16 cellular contexts compared by ENCODE assay signal in genomic region chr9:37286530-37287175, GRCh38.
DNase-seq lines count a peak whose midpoint lies in the region; ATAC-seq and TF ChIP-seq lines count a peak whose summit lies in the region.
"Had no signal": no experiment of that assay in that cellular context is flagged by ENCODE, and none has a peak within 500 bp of the region (broad histone marks: within the 10 kb centered on the region; RNA-seq: fewer than 3 reads in every experiment).

No MANE protein-coding gene starts in this region.

- CTCF ChIA-PET in WTC11 (lab: Charles Lee) = no interaction called here

- intact Hi-C loops in cardiac septum (cut with DNase I) = no loop called here

- TF ChIP-seq CTCF in DOHH2 (IDR thresholded peaks at IDR 0.05; ENCODE audit: low read depth, low read length, poor library complexity, severe bottlenecking) (no peak), OCI-LY1 (IDR thresholded peaks at IDR 0.05; ENCODE audit: low read length) (no peak), WTC11 (IDR thresholded peaks at IDR 0.05) (no peak)

- H3F3A ChIP-seq in DOHH2 (ENCODE audit: control insufficient read depth, insufficient read depth) = peaks cover 63% of the 10 kb centered on the region
- H3F3A ChIP-seq in OCI-LY1 (ENCODE audit: insufficient read depth, low read length) = peaks cover 14% of the 10 kb centered on the region; the same call in 1 of the 2 replicates

- H3K36me3 ChIP-seq in DOHH2 (ENCODE audit: control insufficient read depth, low read length) = peaks cover 31% of the 10 kb centered on the region
- peaks cover 15% of the 10 kb centered on the region for H3K36me3 ChIP-seq in OCI-LY1 (ENCODE audit: insufficient read depth, low read length)
- H3K36me3 ChIP-seq: HAP-1 had no signal

- peaks cover 8 to 9% of the 10 kb centered on the region in 2 donors for H3K36me3 Mint-ChIP-seq in activated T-cell treated with anti-CD3 and anti-CD28 coated beads, Interleukin-2, amount 50 U/mL, for 72 hours (ENCODE audit: insufficient read depth in 2 of 2)
- peaks cover 20% of the 10 kb centered on the region for H3K36me3 Mint-ChIP-seq in activated T-cell treated with anti-CD3 and anti-CD28 coated beads, Interleukin-2, amount 50 U/mL, for 24 hours (ENCODE audit: low read depth)
- peaks cover 17% of the 10 kb centered on the region for H3K36me3 Mint-ChIP-seq in memory B cell
- no peaks in the 10 kb centered on the region for H3K36me3 Mint-ChIP-seq in WTC11

- H3K27ac ChIP-seq in DOHH2 (ENCODE audit: low read depth, low read length) (peak overlapping the region; percentile 99), OCI-LY1 (ENCODE audit: low read depth, low read length, poor library complexity, severe bottlenecking) (peak overlapping the region; percentile 99)

- POLR2A ChIA-PET in WTC11 (lab: Charles Lee) = no interaction called here

- no peak for DNase-seq in activated T-cell treated with anti-CD3 and anti-CD28 coated beads, Interleukin-2, amount 50 U/mL, for 72 hours
- DNase-seq in activated T-cell treated with anti-CD3 and anti-CD28 coated beads, Interleukin-2, amount 50 U/mL, for 24 hours = no peak
- DNase-seq in memory B cell (ENCODE audit: low spot score in 2 of 2) (no peak), WTC11 (ENCODE audit: low spot score) (no peak), cardiac septum (ENCODE audit: low spot score) (no peak)
- DNase-seq: AML-193; CD4-positive, alpha-beta memory T cell; IMR-90; NCI-H146; NCI-H2081 treated with DMSO at 0.1 percent for 48 hours; NCI-H82; SHP77 treated with DMSO at 0.1 percent for 48 hours had no signal

- H3K4me2 ChIP-seq in DOHH2 (ENCODE audit: low read length) (peak overlapping the region; percentile 68; the same call in 1 of the 2 replicates), OCI-LY1 (ENCODE audit: low read length) (0 out of 2 replicates have a peak overlapping the region, but pooled peaks have one; percentile 66)

- H3K79me2 ChIP-seq in DOHH2 (ENCODE audit: control insufficient read depth, low read length) (peaks cover 92% of the 10 kb centered on the region), OCI-LY1 (ENCODE audit: insufficient read depth, low read length) (peaks cover 46% of the 10 kb centered on the region)

- H3K27ac Mint-ChIP-seq in activated T-cell treated with anti-CD3 and anti-CD28 coated beads, Interleukin-2, amount 50 U/mL, for 72 hours = peak overlapping the region; percentile 65
- H3K27ac Mint-ChIP-seq in activated T-cell treated with anti-CD3 and anti-CD28 coated beads, Interleukin-2, amount 50 U/mL, for 24 hours = no peak overlapping the region
- peak overlapping the region; percentile 69 for H3K27ac Mint-ChIP-seq in memory B cell
- no peak overlapping the region for H3K27ac Mint-ChIP-seq in WTC11

- H3K4me3 Mint-ChIP-seq in activated T-cell treated with anti-CD3 and anti-CD28 coated beads, Interleukin-2, amount 50 U/mL, for 72 hours = no peak overlapping the region
- no peak overlapping the region for H3K4me3 Mint-ChIP-seq in activated T-cell treated with anti-CD3 and anti-CD28 coated beads, Interleukin-2, amount 50 U/mL, for 24 hours
- H3K4me3 Mint-ChIP-seq in memory B cell = no peak overlapping the region
- no peak overlapping the region for H3K4me3 Mint-ChIP-seq in WTC11
- H3K4me3 Mint-ChIP-seq: CD4-positive, alpha-beta memory T cell had no signal

- ATAC-seq in activated T-cell treated with anti-CD3 and anti-CD28 coated beads, Interleukin-2, amount 50 U/mL, for 72 hours (replicated peaks in 1 of 2) = no peak
- ATAC-seq in memory B cell (ENCODE audit: low read depth) (no peak), WTC11 (no peak), GM19452 (IDR thresholded peaks at IDR 0.05; ENCODE audit: unreplicated experiment) (no peak)

- H3K4me1 ChIP-seq in DOHH2 (ENCODE audit: control insufficient read depth, low read length) (peaks cover 97% of the 10 kb centered on the region), OCI-LY1 (ENCODE audit: insufficient read depth, low read length, severe bottlenecking) (peaks cover 92% of the 10 kb centered on the region)

- H3K9me2 ChIP-seq in DOHH2 (replicated peaks; ENCODE audit: control insufficient read depth, low read length) (no peaks in the 10 kb centered on the region), OCI-LY1 (ENCODE audit: low read depth, low read length) (no peaks in the 10 kb centered on the region)

- peaks cover 0 to 2% of the 10 kb centered on the region in 2 donors for H3K9me3 Mint-ChIP-seq in activated T-cell treated with anti-CD3 and anti-CD28 coated beads, Interleukin-2, amount 50 U/mL, for 72 hours
- H3K9me3 Mint-ChIP-seq in activated T-cell treated with anti-CD3 and anti-CD28 coated beads, Interleukin-2, amount 50 U/mL, for 24 hours = peaks cover 3% of the 10 kb centered on the region
- H3K9me3 Mint-ChIP-seq in memory B cell (no peaks in the 10 kb centered on the region), WTC11 (no peaks in the 10 kb centered on the region)
- H3K9me3 Mint-ChIP-seq: CD4-positive, alpha-beta memory T cell had no signal

- H3K27me3 ChIP-seq in DOHH2 (ENCODE audit: control insufficient read depth, low read length) (no peaks in the 10 kb centered on the region), OCI-LY1 (ENCODE audit: insufficient read depth, low read length) (no peaks in the 10 kb centered on the region)

- H4K20me1 ChIP-seq in DOHH2 (ENCODE audit: control insufficient read depth, insufficient read depth, low read depth, low read length) (no peaks in the 10 kb centered on the region), OCI-LY1 (ENCODE audit: insufficient read depth, low read length) (no peaks in the 10 kb centered on the region)

- no peak overlapping the region for H3K4me3 ChIP-seq in DOHH2 (ENCODE audit: low read length)
- H3K4me3 ChIP-seq in OCI-LY1 (ENCODE audit: low read depth, low read length, poor library complexity, severe bottlenecking) = no peak overlapping the region
- H3K4me3 ChIP-seq: HAP-1 had no signal

- H3K9me3 ChIP-seq in DOHH2 (ENCODE audit: control insufficient read depth, insufficient read depth, low read length) (no peaks in the 10 kb centered on the region), OCI-LY1 (ENCODE audit: low read length) (no peaks in the 10 kb centered on the region)
- H3K9me3 ChIP-seq: HAP-1 had no signal

- H3K9ac ChIP-seq in OCI-LY1 (ENCODE audit: low read length) = no peak overlapping the region

- H3K4me1 Mint-ChIP-seq in activated T-cell treated with anti-CD3 and anti-CD28 coated beads, Interleukin-2, amount 50 U/mL, for 72 hours (ENCODE audit: low read depth) = peaks cover 59% of the 10 kb centered on the region
- peaks cover 64% of the 10 kb centered on the region for H3K4me1 Mint-ChIP-seq in activated T-cell treated with anti-CD3 and anti-CD28 coated beads, Interleukin-2, amount 50 U/mL, for 24 hours (ENCODE audit: low read depth)
- H3K4me1 Mint-ChIP-seq in memory B cell = peaks cover 34% of the 10 kb centered on the region
- H3K4me1 Mint-ChIP-seq in WTC11 = peaks cover 20% of the 10 kb centered on the region

- no peak overlapping the region for H2AFZ ChIP-seq in OCI-LY1 (ENCODE audit: low read length)

- no peaks in the 10 kb centered on the region for H3K27me3 Mint-ChIP-seq in activated T-cell treated with anti-CD3 and anti-CD28 coated beads, Interleukin-2, amount 50 U/mL, for 72 hours (ENCODE audit: low read depth)
- H3K27me3 Mint-ChIP-seq in activated T-cell treated with anti-CD3 and anti-CD28 coated beads, Interleukin-2, amount 50 U/mL, for 24 hours = no peaks in the 10 kb centered on the region
- no peaks in the 10 kb centered on the region for H3K27me3 Mint-ChIP-seq in memory B cell
- no peaks in the 10 kb centered on the region for H3K27me3 Mint-ChIP-seq in WTC11 (ENCODE audit: low read depth)
- H3K27me3 Mint-ChIP-seq: CD4-positive, alpha-beta memory T cell had no signal

TF ChIP-seq in WTC11, 78 proteins besides CTCF, POLR2A, EP300 and RAD21 (continues in another document):
- TF ChIP-seq ZNF121 (CRISPR knock-in tag; IDR thresholded peaks at IDR 0.05) (no peak), IRF2 (CRISPR knock-in tag; IDR thresholded peaks at IDR 0.05; ENCODE audit: borderline replicate concordance, low read depth) (no peak), ZNF219 (CRISPR knock-in tag; IDR thresholded peaks at IDR 0.05; ENCODE audit: borderline replicate concordance) (no peak)
- TF ChIP-seq, protein P1, sequence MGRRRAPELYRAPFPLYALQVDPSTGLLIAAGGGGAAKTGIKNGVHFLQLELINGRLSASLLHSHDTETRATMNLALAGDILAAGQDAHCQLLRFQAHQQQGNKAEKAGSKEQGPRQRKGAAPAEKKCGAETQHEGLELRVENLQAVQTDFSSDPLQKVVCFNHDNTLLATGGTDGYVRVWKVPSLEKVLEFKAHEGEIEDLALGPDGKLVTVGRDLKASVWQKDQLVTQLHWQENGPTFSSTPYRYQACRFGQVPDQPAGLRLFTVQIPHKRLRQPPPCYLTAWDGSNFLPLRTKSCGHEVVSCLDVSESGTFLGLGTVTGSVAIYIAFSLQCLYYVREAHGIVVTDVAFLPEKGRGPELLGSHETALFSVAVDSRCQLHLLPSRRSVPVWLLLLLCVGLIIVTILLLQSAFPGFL (CRISPR knock-in tag; IDR thresholded peaks at IDR 0.05; ENCODE audit: borderline replicate concordance) = no peak
- TF ChIP-seq, protein P2, sequence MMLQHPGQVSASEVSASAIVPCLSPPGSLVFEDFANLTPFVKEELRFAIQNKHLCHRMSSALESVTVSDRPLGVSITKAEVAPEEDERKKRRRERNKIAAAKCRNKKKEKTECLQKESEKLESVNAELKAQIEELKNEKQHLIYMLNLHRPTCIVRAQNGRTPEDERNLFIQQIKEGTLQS (CRISPR knock-in tag; conservative IDR thresholded peaks at IDR 0.05) = no peak

Comparison
In these comparisons a context has a peak if more than half of its experiments do, and no peak if none do; other contexts are left out.
1. H3K27ac Mint-ChIP-seq: peak in activated T-cell treated with anti-CD3 and anti-CD28 coated beads, Interleukin-2, amount 50 U/mL, for 72 hours (single experiment) and memory B cell (single experiment); none in activated T-cell treated with anti-CD3 and anti-CD28 coated beads, Interleukin-2, amount 50 U/mL, for 24 hours (single experiment) and WTC11 (single experiment).